Comparison of ENCODE assay signal across 1 cellular context in genomic region chr11:103465555-103466140, GRCh38.
TF ChIP-seq lines count a peak whose summit lies in the region.

No MANE protein-coding gene starts in this region.

TF ChIP-seq in IMR-90, 13 proteins besides CTCF, POLR2A, EP300 and RAD21 (continued from another document):
- TF ChIP-seq BHLHE40 (IDR thresholded peaks at IDR 0.05; ENCODE audit: low read depth, low read length) (no peak), RFX5 (IDR thresholded peaks at IDR 0.05; ENCODE audit: low read depth, low read length) (no peak), NFE2L2 (IDR thresholded peaks at IDR 0.05; ENCODE audit: low read depth, low read length) (no peak), SMC3 (IDR thresholded peaks at IDR 0.05; ENCODE audit: low read depth, low read length) (no peak), ELK1 (IDR thresholded peaks at IDR 0.05; ENCODE audit: borderline replicate concordance, low read depth, low read length) (no peak), CEBPB (IDR thresholded peaks at IDR 0.05; ENCODE audit: low read depth, low read length) (no peak), MAFK (IDR thresholded peaks at IDR 0.05; ENCODE audit: low read depth, low read length) (no peak), MAZ (IDR thresholded peaks at IDR 0.05; ENCODE audit: borderline replicate concordance, low read depth, low read length) (no peak), MXI1 (IDR thresholded peaks at IDR 0.05; ENCODE audit: borderline replicate concordance, low read depth, low read length) (no peak), RCOR1 (IDR thresholded peaks at IDR 0.05; ENCODE audit: insufficient replicate concordance, low read length) (no peak)
